1 cellular context compared by ENCODE assay signal in the genomic region with DNA sequence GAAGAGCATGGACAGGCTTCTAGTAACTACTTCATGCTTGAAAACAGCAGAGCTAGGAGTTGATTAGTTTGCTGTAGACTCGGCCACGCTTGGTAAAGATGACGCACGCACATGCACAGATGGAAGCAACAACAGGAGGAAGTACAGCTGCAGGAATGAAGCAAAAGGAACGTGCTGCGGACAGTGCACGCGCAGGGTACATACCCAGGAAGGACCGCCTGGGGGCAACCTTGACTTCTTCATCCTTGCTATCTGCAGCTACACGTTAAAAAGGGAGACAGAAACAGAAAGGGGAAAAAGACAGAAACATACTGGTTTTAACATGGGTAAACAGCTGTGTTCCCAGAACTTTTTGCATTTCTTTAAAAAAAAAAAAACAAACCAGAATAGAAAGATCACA.
A peak's percentile ranks its signal among the peaks of the same experiment; 100 is the strongest.
TF ChIP-seq lines count a peak whose summit lies in the region.

No MANE protein-coding gene starts in this region.

TF ChIP-seq in HepG2, 621 proteins besides CTCF, POLR2A, EP300 and RAD21 (continued from another document and continues in another):
- TF ChIP-seq MXI1 (IDR thresholded peaks at IDR 0.05; ENCODE audit: borderline replicate concordance, low read depth, low read length) (peak; percentile 82; the same call in 1 of the 3 replicates), ZMYM2 (CRISPR knock-in tag; IDR thresholded peaks at IDR 0.05) (no peak), RARG (CRISPR knock-in tag; IDR thresholded peaks at IDR 0.05; ENCODE audit: low read depth) (no peak), ARNTL (CRISPR knock-in tag; IDR thresholded peaks at IDR 0.05) (peak; percentile 47; the same call in 1 of the 2 replicates), NR3C1 (CRISPR knock-in tag; IDR thresholded peaks at IDR 0.05) (no peak), KAT2B (IDR thresholded peaks at IDR 0.05; ENCODE audit: borderline replicate concordance, low read depth, low read length) (no peak), TAF1 (CRISPR knock-in tag; IDR thresholded peaks at IDR 0.05) (no peak), KDM6A (CRISPR knock-in tag; IDR thresholded peaks at IDR 0.05; ENCODE audit: low read depth) (no peak), TBL1XR1 (IDR thresholded peaks at IDR 0.05; ENCODE audit: borderline replicate concordance, low read length, partially characterized antibody) (no peak), ZBTB8A (CRISPR knock-in tag; IDR thresholded peaks at IDR 0.05; ENCODE audit: borderline replicate concordance, low read depth) (0 out of 2 replicates have a peak, but pooled peaks have one; percentile 15), NFIC (IDR thresholded peaks at IDR 0.05; ENCODE audit: low read length) (no peak), ESRRA (CRISPR knock-in tag; IDR thresholded peaks at IDR 0.05; ENCODE audit: low read depth) (no peak), SIX4 (CRISPR knock-in tag; IDR thresholded peaks at IDR 0.05) (no peak), NCOR1 (IDR thresholded peaks at IDR 0.05; ENCODE audit: borderline replicate concordance, low read length) (no peak), ZNF577 (CRISPR knock-in tag; IDR thresholded peaks at IDR 0.05; ENCODE audit: borderline replicate concordance, low read depth) (no peak), RELA (CRISPR knock-in tag; IDR thresholded peaks at IDR 0.05) (no peak), KDM1A (CRISPR knock-in tag; IDR thresholded peaks at IDR 0.05) (no peak), BHLHE40 (IDR thresholded peaks at IDR 0.05; ENCODE audit: low read length) (peak; percentile 90), KMT2A (CRISPR knock-in tag; IDR thresholded peaks at IDR 0.05) (peak; percentile 70; the same call in 1 of the 2 replicates), STAT5B (CRISPR knock-in tag; IDR thresholded peaks at IDR 0.05) (0 out of 2 replicates have a peak, but pooled peaks have one; percentile 19), PHF5A (CRISPR knock-in tag; IDR thresholded peaks at IDR 0.05; ENCODE audit: low read depth, unreplicated experiment) (no peak), KDM2A (CRISPR knock-in tag; IDR thresholded peaks at IDR 0.05; ENCODE audit: borderline replicate concordance, low read depth) (peak; percentile 60; the same call in 1 of the 2 replicates), CHCHD3 (CRISPR knock-in tag; IDR thresholded peaks at IDR 0.05) (no peak), EEA1 (CRISPR knock-in tag; IDR thresholded peaks at IDR 0.05; ENCODE audit: borderline replicate concordance) (no peak), KDM3A (CRISPR knock-in tag; IDR thresholded peaks at IDR 0.05; ENCODE audit: low read depth) (no peak), ELF3 (CRISPR knock-in tag; IDR thresholded peaks at IDR 0.05) (peak; percentile 92), ZNF746 (CRISPR knock-in tag; IDR thresholded peaks at IDR 0.05) (no peak), ZNF207 (IDR thresholded peaks at IDR 0.05; ENCODE audit: borderline replicate concordance) (no peak), SMC3 (IDR thresholded peaks at IDR 0.05; ENCODE audit: low read length) (peak; percentile 74), ZFAT (CRISPR knock-in tag; conservative IDR thresholded peaks at IDR 0.05) (no peak), HDAC6 (IDR thresholded peaks at IDR 0.05; ENCODE audit: low read depth, low read length) (no peak), SKI (IDR thresholded peaks at IDR 0.05; ENCODE audit: partially characterized antibody) (no peak), CREM (IDR thresholded peaks at IDR 0.05) (no peak), CREM (CRISPR knock-in tag; IDR thresholded peaks at IDR 0.05) (no peak), GFI1 (CRISPR knock-in tag; IDR thresholded peaks at IDR 0.05; ENCODE audit: borderline replicate concordance) (no peak), ZNF563 (CRISPR knock-in tag; IDR thresholded peaks at IDR 0.05) (no peak), PTBP1 (IDR thresholded peaks at IDR 0.05; ENCODE audit: low read depth, low read length, poor library complexity, severe bottlenecking) (no peak), FOSL1 (CRISPR knock-in tag; IDR thresholded peaks at IDR 0.05; ENCODE audit: borderline replicate concordance) (no peak), ONECUT2 (CRISPR knock-in tag; IDR thresholded peaks at IDR 0.05) (no peak), THAP11 (CRISPR knock-in tag; IDR thresholded peaks at IDR 0.05) (peak; percentile 55; the same call in 1 of the 2 replicates), PITX1 (CRISPR knock-in tag; IDR thresholded peaks at IDR 0.05) (no peak), RFXANK (CRISPR knock-in tag; IDR thresholded peaks at IDR 0.05) (no peak), CAMTA2 (CRISPR knock-in tag; IDR thresholded peaks at IDR 0.05; ENCODE audit: borderline replicate concordance) (no peak), ZC3H13 (CRISPR knock-in tag; IDR thresholded peaks at IDR 0.05) (no peak), ZNF570 (CRISPR knock-in tag; IDR thresholded peaks at IDR 0.05; ENCODE audit: borderline replicate concordance) (no peak), TGIF2 (CRISPR knock-in tag; IDR thresholded peaks at IDR 0.05) (no peak), JDP2 (CRISPR knock-in tag; IDR thresholded peaks at IDR 0.05; ENCODE audit: borderline replicate concordance) (no peak), ZNF674 (CRISPR knock-in tag; IDR thresholded peaks at IDR 0.05; ENCODE audit: low read depth) (no peak), ZNF431 (CRISPR knock-in tag; IDR thresholded peaks at IDR 0.05; ENCODE audit: borderline replicate concordance, low read depth) (no peak), KLF13 (CRISPR knock-in tag; IDR thresholded peaks at IDR 0.05) (no peak), RXRA (CRISPR knock-in tag; IDR thresholded peaks at IDR 0.05) (no peak)
- TF ChIP-seq, protein P1, sequence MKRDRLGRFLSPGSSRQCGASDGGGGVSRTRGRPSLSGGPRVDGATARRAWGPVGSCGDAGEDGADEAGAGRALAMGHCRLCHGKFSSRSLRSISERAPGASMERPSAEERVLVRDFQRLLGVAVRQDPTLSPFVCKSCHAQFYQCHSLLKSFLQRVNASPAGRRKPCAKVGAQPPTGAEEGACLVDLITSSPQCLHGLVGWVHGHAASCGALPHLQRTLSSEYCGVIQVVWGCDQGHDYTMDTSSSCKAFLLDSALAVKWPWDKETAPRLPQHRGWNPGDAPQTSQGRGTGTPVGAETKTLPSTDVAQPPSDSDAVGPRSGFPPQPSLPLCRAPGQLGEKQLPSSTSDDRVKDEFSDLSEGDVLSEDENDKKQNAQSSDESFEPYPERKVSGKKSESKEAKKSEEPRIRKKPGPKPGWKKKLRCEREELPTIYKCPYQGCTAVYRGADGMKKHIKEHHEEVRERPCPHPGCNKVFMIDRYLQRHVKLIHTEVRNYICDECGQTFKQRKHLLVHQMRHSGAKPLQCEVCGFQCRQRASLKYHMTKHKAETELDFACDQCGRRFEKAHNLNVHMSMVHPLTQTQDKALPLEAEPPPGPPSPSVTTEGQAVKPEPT (CRISPR knock-in tag; IDR thresholded peaks at IDR 0.05; ENCODE audit: low read depth) = no peak
- TF ChIP-seq, protein P2, sequence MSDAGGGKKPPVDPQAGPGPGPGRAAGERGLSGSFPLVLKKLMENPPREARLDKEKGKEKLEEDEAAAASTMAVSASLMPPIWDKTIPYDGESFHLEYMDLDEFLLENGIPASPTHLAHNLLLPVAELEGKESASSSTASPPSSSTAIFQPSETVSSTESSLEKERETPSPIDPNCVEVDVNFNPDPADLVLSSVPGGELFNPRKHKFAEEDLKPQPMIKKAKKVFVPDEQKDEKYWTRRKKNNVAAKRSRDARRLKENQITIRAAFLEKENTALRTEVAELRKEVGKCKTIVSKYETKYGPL (CRISPR knock-in tag; IDR thresholded peaks at IDR 0.05) = no peak
- TF ChIP-seq, protein P3, sequence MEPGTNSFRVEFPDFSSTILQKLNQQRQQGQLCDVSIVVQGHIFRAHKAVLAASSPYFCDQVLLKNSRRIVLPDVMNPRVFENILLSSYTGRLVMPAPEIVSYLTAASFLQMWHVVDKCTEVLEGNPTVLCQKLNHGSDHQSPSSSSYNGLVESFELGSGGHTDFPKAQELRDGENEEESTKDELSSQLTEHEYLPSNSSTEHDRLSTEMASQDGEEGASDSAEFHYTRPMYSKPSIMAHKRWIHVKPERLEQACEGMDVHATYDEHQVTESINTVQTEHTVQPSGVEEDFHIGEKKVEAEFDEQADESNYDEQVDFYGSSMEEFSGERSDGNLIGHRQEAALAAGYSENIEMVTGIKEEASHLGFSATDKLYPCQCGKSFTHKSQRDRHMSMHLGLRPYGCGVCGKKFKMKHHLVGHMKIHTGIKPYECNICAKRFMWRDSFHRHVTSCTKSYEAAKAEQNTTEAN (CRISPR knock-in tag; conservative IDR thresholded peaks at IDR 0.05) = no peak
- TF ChIP-seq, protein P4, sequence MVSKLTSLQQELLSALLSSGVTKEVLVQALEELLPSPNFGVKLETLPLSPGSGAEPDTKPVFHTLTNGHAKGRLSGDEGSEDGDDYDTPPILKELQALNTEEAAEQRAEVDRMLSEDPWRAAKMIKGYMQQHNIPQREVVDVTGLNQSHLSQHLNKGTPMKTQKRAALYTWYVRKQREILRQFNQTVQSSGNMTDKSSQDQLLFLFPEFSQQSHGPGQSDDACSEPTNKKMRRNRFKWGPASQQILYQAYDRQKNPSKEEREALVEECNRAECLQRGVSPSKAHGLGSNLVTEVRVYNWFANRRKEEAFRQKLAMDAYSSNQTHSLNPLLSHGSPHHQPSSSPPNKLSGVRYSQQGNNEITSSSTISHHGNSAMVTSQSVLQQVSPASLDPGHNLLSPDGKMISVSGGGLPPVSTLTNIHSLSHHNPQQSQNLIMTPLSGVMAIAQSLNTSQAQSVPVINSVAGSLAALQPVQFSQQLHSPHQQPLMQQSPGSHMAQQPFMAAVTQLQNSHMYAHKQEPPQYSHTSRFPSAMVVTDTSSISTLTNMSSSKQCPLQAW (CRISPR knock-in tag; IDR thresholded peaks at IDR 0.05) = no peak
- TF ChIP-seq, protein P5, sequence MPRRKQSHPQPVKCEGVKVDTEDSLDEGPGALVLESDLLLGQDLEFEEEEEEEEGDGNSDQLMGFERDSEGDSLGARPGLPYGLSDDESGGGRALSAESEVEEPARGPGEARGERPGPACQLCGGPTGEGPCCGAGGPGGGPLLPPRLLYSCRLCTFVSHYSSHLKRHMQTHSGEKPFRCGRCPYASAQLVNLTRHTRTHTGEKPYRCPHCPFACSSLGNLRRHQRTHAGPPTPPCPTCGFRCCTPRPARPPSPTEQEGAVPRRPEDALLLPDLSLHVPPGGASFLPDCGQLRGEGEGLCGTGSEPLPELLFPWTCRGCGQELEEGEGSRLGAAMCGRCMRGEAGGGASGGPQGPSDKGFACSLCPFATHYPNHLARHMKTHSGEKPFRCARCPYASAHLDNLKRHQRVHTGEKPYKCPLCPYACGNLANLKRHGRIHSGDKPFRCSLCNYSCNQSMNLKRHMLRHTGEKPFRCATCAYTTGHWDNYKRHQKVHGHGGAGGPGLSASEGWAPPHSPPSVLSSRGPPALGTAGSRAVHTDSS (CRISPR knock-in tag; conservative IDR thresholded peaks at IDR 0.05) = no peak
- TF ChIP-seq, protein P6, sequence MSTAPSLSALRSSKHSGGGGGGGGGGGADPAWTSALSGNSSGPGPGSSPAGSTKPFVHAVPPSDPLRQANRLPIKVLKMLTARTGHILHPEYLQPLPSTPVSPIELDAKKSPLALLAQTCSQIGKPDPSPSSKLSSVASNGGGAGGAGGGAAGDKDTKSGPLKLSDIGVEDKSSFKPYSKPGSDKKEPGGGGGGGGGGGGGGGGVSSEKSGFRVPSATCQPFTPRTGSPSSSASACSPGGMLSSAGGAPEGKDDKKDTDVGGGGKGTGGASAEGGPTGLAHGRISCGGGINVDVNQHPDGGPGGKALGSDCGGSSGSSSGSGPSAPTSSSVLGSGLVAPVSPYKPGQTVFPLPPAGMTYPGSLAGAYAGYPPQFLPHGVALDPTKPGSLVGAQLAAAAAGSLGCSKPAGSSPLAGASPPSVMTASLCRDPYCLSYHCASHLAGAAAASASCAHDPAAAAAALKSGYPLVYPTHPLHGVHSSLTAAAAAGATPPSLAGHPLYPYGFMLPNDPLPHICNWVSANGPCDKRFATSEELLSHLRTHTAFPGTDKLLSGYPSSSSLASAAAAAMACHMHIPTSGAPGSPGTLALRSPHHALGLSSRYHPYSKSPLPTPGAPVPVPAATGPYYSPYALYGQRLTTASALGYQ (CRISPR knock-in tag; IDR thresholded peaks at IDR 0.05) = no peak
- TF ChIP-seq, protein P7, sequence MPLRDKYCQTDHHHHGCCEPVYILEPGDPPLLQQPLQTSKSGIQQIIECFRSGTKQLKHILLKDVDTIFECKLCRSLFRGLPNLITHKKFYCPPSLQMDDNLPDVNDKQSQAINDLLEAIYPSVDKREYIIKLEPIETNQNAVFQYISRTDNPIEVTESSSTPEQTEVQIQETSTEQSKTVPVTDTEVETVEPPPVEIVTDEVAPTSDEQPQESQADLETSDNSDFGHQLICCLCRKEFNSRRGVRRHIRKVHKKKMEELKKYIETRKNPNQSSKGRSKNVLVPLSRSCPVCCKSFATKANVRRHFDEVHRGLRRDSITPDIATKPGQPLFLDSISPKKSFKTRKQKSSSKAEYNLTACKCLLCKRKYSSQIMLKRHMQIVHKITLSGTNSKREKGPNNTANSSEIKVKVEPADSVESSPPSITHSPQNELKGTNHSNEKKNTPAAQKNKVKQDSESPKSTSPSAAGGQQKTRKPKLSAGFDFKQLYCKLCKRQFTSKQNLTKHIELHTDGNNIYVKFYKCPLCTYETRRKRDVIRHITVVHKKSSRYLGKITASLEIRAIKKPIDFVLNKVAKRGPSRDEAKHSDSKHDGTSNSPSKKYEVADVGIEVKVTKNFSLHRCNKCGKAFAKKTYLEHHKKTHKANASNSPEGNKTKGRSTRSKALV (CRISPR knock-in tag; IDR thresholded peaks at IDR 0.05) = no peak
- TF ChIP-seq, protein P8, sequence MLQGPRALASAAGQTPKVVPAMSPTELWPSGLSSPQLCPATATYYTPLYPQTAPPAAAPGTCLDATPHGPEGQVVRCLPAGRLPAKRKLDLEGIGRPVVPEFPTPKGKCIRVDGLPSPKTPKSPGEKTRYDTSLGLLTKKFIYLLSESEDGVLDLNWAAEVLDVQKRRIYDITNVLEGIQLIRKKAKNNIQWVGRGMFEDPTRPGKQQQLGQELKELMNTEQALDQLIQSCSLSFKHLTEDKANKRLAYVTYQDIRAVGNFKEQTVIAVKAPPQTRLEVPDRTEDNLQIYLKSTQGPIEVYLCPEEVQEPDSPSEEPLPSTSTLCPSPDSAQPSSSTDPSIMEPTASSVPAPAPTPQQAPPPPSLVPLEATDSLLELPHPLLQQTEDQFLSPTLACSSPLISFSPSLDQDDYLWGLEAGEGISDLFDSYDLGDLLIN (CRISPR knock-in tag; IDR thresholded peaks at IDR 0.05; ENCODE audit: borderline replicate concordance) = no peak
- TF ChIP-seq, protein P9, sequence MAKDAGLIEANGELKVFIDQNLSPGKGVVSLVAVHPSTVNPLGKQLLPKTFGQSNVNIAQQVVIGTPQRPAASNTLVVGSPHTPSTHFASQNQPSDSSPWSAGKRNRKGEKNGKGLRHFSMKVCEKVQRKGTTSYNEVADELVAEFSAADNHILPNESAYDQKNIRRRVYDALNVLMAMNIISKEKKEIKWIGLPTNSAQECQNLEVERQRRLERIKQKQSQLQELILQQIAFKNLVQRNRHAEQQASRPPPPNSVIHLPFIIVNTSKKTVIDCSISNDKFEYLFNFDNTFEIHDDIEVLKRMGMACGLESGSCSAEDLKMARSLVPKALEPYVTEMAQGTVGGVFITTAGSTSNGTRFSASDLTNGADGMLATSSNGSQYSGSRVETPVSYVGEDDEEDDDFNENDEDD (CRISPR knock-in tag; IDR thresholded peaks at IDR 0.05; ENCODE audit: borderline replicate concordance) = peak; percentile 60; the same call in 1 of the 2 replicates
- TF ChIP-seq, protein P10, sequence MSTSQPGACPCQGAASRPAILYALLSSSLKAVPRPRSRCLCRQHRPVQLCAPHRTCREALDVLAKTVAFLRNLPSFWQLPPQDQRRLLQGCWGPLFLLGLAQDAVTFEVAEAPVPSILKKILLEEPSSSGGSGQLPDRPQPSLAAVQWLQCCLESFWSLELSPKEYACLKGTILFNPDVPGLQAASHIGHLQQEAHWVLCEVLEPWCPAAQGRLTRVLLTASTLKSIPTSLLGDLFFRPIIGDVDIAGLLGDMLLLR (CRISPR knock-in tag; IDR thresholded peaks at IDR 0.05) = no peak
